Comparison of ENCODE assay signal across 9 cellular contexts in genomic region chr2:240369725-240370585, GRCh38.
DNase-seq lines count a peak whose midpoint lies in the region; ATAC-seq, FAIRE-seq and TF ChIP-seq lines count a peak whose summit lies in the region.
"Had no signal": no experiment of that assay in that cellular context is flagged by ENCODE, and none has a peak within 500 bp of the region (broad histone marks: within the 10 kb centered on the region; RNA-seq: fewer than 3 reads in every experiment).

No MANE protein-coding gene starts in this region.

- intact Hi-C loops in pancreas (cut with DNase I) = no loop called here

- H3K4me3 ChIP-seq in BJ (ENCODE audit: low read depth, low read length) (no peak overlapping the region), pancreas (no peak overlapping the region)

- peak overlapping the region; percentile 59 to 80 (median 68) for H3K27ac ChIP-seq in pancreas

- ATAC-seq in SK-N-SH treated with all-trans-retinoic acid at 6 μM for 48 hours = peak; percentile 75
- peak; percentile 73 to 82 (median 80) for ATAC-seq in pancreas
- no peak for ATAC-seq in WTC11

- H3K9me3 ChIP-seq in pancreas = no peaks in the 10 kb centered on the region

- no peak overlapping the region for H3K27ac Mint-ChIP-seq in WTC11

- H3K4me1 Mint-ChIP-seq in WTC11 = no peaks in the 10 kb centered on the region

- POLR2A ChIA-PET in BJ (lab: Charles Lee) (interaction anchor here (0.5 to 0.9 kb wide), 2 partner anchors 18 to 66 kb away, joined by 3 to 12 read pairs; no protein-coding TSS in a partner anchor), WTC11 (lab: Charles Lee) (no interaction called here)

- DNase-seq in BJ (ENCODE audit: low read depth) (peak; percentile 84), globus pallidus (ENCODE audit: low spot score) (peak; percentile 69), pancreas (peak in 5 of 6 donors; percentile 59 to 80 (median 63)), WTC11 (ENCODE audit: low spot score) (no peak), NCI-H446 treated with DMSO at 0.1 percent for 48 hours (lab: John Stamatoyannopoulos, UW) (no peak)
- no peak for DNase-seq in stimulated activated naive CD4-positive, alpha-beta T cell (lab: John Stamatoyannopoulos, UW)
- DNase-seq in activated CD4-positive, alpha-beta T cell treated with anti-CD3 and anti-CD28 coated beads for 1 hour = no peak
- DNase-seq: DND-41 had no signal

- H3K27me3 ChIP-seq in BJ (ENCODE audit: control insufficient read depth, insufficient read depth, low read length) (no peaks in the 10 kb centered on the region), pancreas (no peaks in the 10 kb centered on the region)

- peaks cover 0 to 9% (median 0%) of the 10 kb centered on the region in 3 donors for H3K4me1 ChIP-seq in pancreas

- CTCF ChIA-PET in BJ (lab: Yijun Ruan, JAX) (interaction anchor here (0.8 to 1.2 kb wide), 3 partner anchors 20 to 137 kb away, joined by 3 to 5 read pairs (median 3); no protein-coding TSS in a partner anchor), WTC11 (lab: Charles Lee) (no interaction called here)

- 50 to 52% methylated on average over 20 to 21 of the region's 21 CpGs for WGBS in pancreas, 2 donors

- no peaks in the 10 kb centered on the region; the same call in 1 of the 2 replicates for H3K27me3 Mint-ChIP-seq in WTC11 (ENCODE audit: low read depth)

- no peaks in the 10 kb centered on the region for H3K9me3 Mint-ChIP-seq in WTC11

- H3K36me3 Mint-ChIP-seq in WTC11 = no peaks in the 10 kb centered on the region

- no peak for FAIRE-seq in pancreas (lab: Jason Lieb, UNC)

- no peak overlapping the region for H3K4me3 Mint-ChIP-seq in WTC11

- no peaks in the 10 kb centered on the region for H3K36me3 ChIP-seq in BJ (ENCODE audit: control insufficient read depth, insufficient read depth, low read length)
- H3K36me3 ChIP-seq in pancreas = no peaks in the 10 kb centered on the region

- TF ChIP-seq CTCF in BJ (IDR thresholded peaks at IDR 0.05; ENCODE audit: insufficient read depth, low read depth, low read length) = 0 out of 2 replicates have a peak, but pooled peaks have one; percentile 9
- TF ChIP-seq CTCF in pancreas (IDR thresholded peaks at IDR 0.05) = no peak
- no peak for TF ChIP-seq CTCF in WTC11 (IDR thresholded peaks at IDR 0.05)

TF ChIP-seq in SK-N-SH treated with all-trans-retinoic acid at 6 μM for 48 hours, 23 proteins besides CTCF, POLR2A, EP300 and RAD21:
- TF ChIP-seq ZNF565 (CRISPR knock-in tag; conservative IDR thresholded peaks at IDR 0.05; ENCODE audit: low read depth) = 0 out of 2 replicates have a peak, but pooled peaks have one; percentile 20
- peak; percentile 48; the same call in 1 of the 2 replicates for TF ChIP-seq SNAI2 (CRISPR knock-in tag; IDR thresholded peaks at IDR 0.05)
- peak; percentile 56 for TF ChIP-seq ZFP3 (CRISPR knock-in tag; IDR thresholded peaks at IDR 0.05)
- TF ChIP-seq ZNF8 (CRISPR knock-in tag; IDR thresholded peaks at IDR 0.05) = no peak

TF ChIP-seq in WTC11, 78 proteins besides CTCF, POLR2A, EP300 and RAD21:
- no peak for TF ChIP-seq FOXP4 (CRISPR knock-in tag; IDR thresholded peaks at IDR 0.05)
- TF ChIP-seq NR2C2 (CRISPR knock-in tag; IDR thresholded peaks at IDR 0.05) = no peak
- no peak for TF ChIP-seq ZNF263 (CRISPR knock-in tag; IDR thresholded peaks at IDR 0.05; ENCODE audit: low read depth)
TF ChIP-seq in WTC11: peak in this region for 0.

Comparison
In these comparisons a context has a peak if more than half of its experiments do, and no peak if none do; other contexts are left out.
1. DNase-seq: peak in BJ (single experiment), globus pallidus (single experiment) and pancreas (5 of 6); none in stimulated activated naive CD4-positive, alpha-beta T cell (0 of 6), WTC11 (single experiment), activated CD4-positive, alpha-beta T cell treated with anti-CD3 and anti-CD28 coated beads for 1 hour (single experiment) and NCI-H446 treated with DMSO at 0.1 percent for 48 hours (single experiment).